In the genomic region with DNA sequence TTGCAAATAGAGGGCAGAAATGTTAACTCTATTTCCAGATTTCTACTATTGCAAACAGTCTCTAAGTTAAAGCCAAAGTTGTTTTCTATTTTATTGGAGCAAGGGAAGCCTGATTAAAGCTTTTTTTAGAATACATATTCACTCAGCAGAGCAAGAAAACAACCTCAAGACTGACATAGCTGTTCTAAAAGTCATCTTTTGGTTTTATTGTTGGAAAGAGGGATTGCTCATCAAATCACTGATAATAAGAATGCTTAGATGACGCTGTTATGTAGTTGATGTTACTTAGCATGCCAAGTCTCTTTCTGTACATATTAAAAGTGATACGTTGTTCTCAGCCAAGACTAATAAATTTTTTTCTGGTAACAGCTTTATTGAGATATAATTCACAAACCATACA, we compare ENCODE assay signal across 13 cellular contexts.
"Had no signal": no experiment of that assay in that cellular context is flagged by ENCODE, and none has a peak within 500 bp of the region (broad histone marks: within the 10 kb centered on the region; RNA-seq: fewer than 3 reads in every experiment).

No MANE protein-coding gene starts in this region.

- H3K27me3 ChIP-seq: breast epithelium, dorsolateral prefrontal cortex, esophagus muscularis mucosa, transverse colon had no signal

- H3K27ac Mint-ChIP-seq: activated B cell treated with CpG ODN at 0.5 μM for 24 hours; activated CD4-positive, alpha-beta T cell treated with anti-CD3 and anti-CD28 coated beads, Interleukin-2, amount 10 ng/mL, durations not matched to agents 7 days and 5 days; activated naive CD4-positive, alpha-beta T cell treated with anti-CD3 and anti-CD28 coated beads, Interleukin-2, amount 50 U/mL, for 72 hours; activated T-cell treated with anti-CD3 and anti-CD28 coated beads, Interleukin-2, amount 50 U/mL, for 24 hours; stimulated activated memory B cell treated with anti-CD40 and anti-IgM and Interleukin-4, amounts not matched to agents 10 μg/mL and 1 μg/mL and 100 μg/mL, for 72 hours; T-helper 17 cell had no signal

- H3K9me3 ChIP-seq: breast epithelium, esophagus muscularis mucosa, transverse colon had no signal

- DNase-seq: activated B cell treated with CpG ODN at 0.5 μM for 24 hours; activated CD4-positive, alpha-beta T cell treated with anti-CD3 and anti-CD28 coated beads, Interleukin-2, amount 10 ng/mL, durations not matched to agents 7 days and 5 days; activated effector memory CD4-positive, alpha-beta T cell treated with anti-CD3 and anti-CD28 coated beads, Interleukin-2, amount 50 U/mL, for 16 hours; activated T-cell treated with anti-CD3 and anti-CD28 coated beads, Interleukin-2, amount 50 U/mL, for 24 hours; dorsolateral prefrontal cortex; left ventricle myocardium superior; T-helper 17 cell; transverse colon had no signal

- H3K36me3 ChIP-seq: breast epithelium, esophagus muscularis mucosa, transverse colon had no signal

- H3K27ac ChIP-seq: breast epithelium, dorsolateral prefrontal cortex, esophagus muscularis mucosa, transverse colon had no signal

- H3K4me3 Mint-ChIP-seq: activated B cell treated with CpG ODN at 0.5 μM for 24 hours; activated CD4-positive, alpha-beta T cell treated with anti-CD3 and anti-CD28 coated beads, Interleukin-2, amount 10 ng/mL, durations not matched to agents 7 days and 5 days; activated T-cell treated with anti-CD3 and anti-CD28 coated beads, Interleukin-2, amount 50 U/mL, for 24 hours; neural crest cell; stimulated activated memory B cell treated with anti-CD40 and anti-IgM and Interleukin-4, amounts not matched to agents 10 μg/mL and 1 μg/mL and 100 μg/mL, for 72 hours; T-helper 17 cell had no signal

- H3K4me3 ChIP-seq: breast epithelium, dorsolateral prefrontal cortex, esophagus muscularis mucosa, transverse colon had no signal

- ATAC-seq: activated naive CD4-positive, alpha-beta T cell treated with anti-CD3 and anti-CD28 coated beads, Interleukin-2, amount 50 U/mL, for 72 hours; left ventricle myocardium superior; stimulated activated memory B cell treated with anti-CD40 and anti-IgM and Interleukin-4, amounts not matched to agents 10 μg/mL and 1 μg/mL and 100 μg/mL, for 72 hours; T-helper 17 cell had no signal

- H3K4me1 ChIP-seq: breast epithelium, esophagus muscularis mucosa, transverse colon had no signal

- H3K4me1 Mint-ChIP-seq: activated B cell treated with CpG ODN at 0.5 μM for 24 hours; activated CD4-positive, alpha-beta T cell treated with anti-CD3 and anti-CD28 coated beads, Interleukin-2, amount 10 ng/mL, durations not matched to agents 7 days and 5 days; neural crest cell; stimulated activated memory B cell treated with anti-CD40 and anti-IgM and Interleukin-4, amounts not matched to agents 10 μg/mL and 1 μg/mL and 100 μg/mL, for 72 hours; T-helper 17 cell had no signal

- H3K9me3 Mint-ChIP-seq: activated B cell treated with CpG ODN at 0.5 μM for 24 hours; activated CD4-positive, alpha-beta T cell treated with anti-CD3 and anti-CD28 coated beads, Interleukin-2, amount 10 ng/mL, durations not matched to agents 7 days and 5 days; activated naive CD4-positive, alpha-beta T cell treated with anti-CD3 and anti-CD28 coated beads, Interleukin-2, amount 50 U/mL, for 72 hours; activated T-cell treated with anti-CD3 and anti-CD28 coated beads, Interleukin-2, amount 50 U/mL, for 24 hours; neural crest cell; stimulated activated memory B cell treated with anti-CD40 and anti-IgM and Interleukin-4, amounts not matched to agents 10 μg/mL and 1 μg/mL and 100 μg/mL, for 72 hours had no signal

- H3K27me3 Mint-ChIP-seq: activated B cell treated with CpG ODN at 0.5 μM for 24 hours; stimulated activated memory B cell treated with anti-CD40 and anti-IgM and Interleukin-4, amounts not matched to agents 10 μg/mL and 1 μg/mL and 100 μg/mL, for 72 hours had no signal

- H3K36me3 Mint-ChIP-seq: activated naive CD4-positive, alpha-beta T cell treated with anti-CD3 and anti-CD28 coated beads, Interleukin-2, amount 50 U/mL, for 72 hours; stimulated activated memory B cell treated with anti-CD40 and anti-IgM and Interleukin-4, amounts not matched to agents 10 μg/mL and 1 μg/mL and 100 μg/mL, for 72 hours had no signal
